ENCODE assay signal across 30 cellular contexts in the genomic region with DNA sequence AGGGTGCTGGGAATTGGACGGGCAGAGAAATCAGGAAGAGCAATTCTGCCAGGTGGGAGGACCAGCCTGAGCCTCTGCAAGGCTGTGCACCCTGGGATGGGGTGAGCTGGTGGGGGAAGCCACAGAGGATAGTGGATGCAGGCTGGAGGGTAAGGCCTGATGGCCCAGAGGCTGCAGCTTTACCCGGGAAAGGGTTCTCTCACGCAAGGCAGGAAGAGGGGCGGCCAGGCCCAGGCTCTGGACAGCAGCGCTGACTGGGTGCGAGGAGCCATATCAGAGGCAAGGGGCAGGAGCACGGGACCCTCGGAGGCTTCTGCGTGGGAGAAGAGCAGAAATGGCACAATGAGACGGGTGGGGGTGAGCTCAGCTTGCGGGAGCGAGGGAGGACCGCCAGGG.
"Had no signal": no experiment of that assay in that cellular context is flagged by ENCODE, and none has a peak within 500 bp of the region (broad histone marks: within the 10 kb centered on the region; RNA-seq: fewer than 3 reads in every experiment).

No MANE protein-coding gene starts in this region.

- H3K4me1 Mint-ChIP-seq: mesothelial cell of epicardium; naive B cell; natural killer cell; stimulated activated effector memory CD8-positive, alpha-beta T cell treated with anti-CD3 and anti-CD28 coated beads, Interleukin-12 subunit alpha, Interleukin-12 subunit beta, amount 100 ng/mL, for 72 hours had no signal

- H3K4me1 ChIP-seq: lower lobe of right lung, parathyroid adenoma, spleen, suprapubic skin, tibial artery, uterus had no signal

- H3K27me3 ChIP-seq: uterus had no signal

- H3K4me3 ChIP-seq: heart left ventricle, lower lobe of right lung, sigmoid colon, spleen, suprapubic skin, thoracic aorta, tibial artery, uterus had no signal

- H3K36me3 ChIP-seq: heart left ventricle, lower lobe of right lung, sigmoid colon, spleen, suprapubic skin, thoracic aorta, tibial artery, uterus had no signal

- H3K27me3 Mint-ChIP-seq: naive B cell had no signal

- H3K36me3 Mint-ChIP-seq: mesothelial cell of epicardium; naive B cell; natural killer cell; stimulated activated effector memory CD8-positive, alpha-beta T cell treated with anti-CD3 and anti-CD28 coated beads, Interleukin-12 subunit alpha, Interleukin-12 subunit beta, amount 100 ng/mL, for 72 hours had no signal

- H3K4me3 Mint-ChIP-seq: mesothelial cell of epicardium; naive B cell; natural killer cell; nephron progenitor cell; stimulated activated effector memory CD8-positive, alpha-beta T cell treated with anti-CD3 and anti-CD28 coated beads, Interleukin-12 subunit alpha, Interleukin-12 subunit beta, amount 100 ng/mL, for 72 hours; stimulated activated naive CD8-positive, alpha-beta T cell treated with anti-CD3 and anti-CD28 coated beads, Interleukin-15, Interleukin-2, amounts not matched to agents 100 ng/mL and 50 ng/mL, for 24 hours had no signal

- H3K9ac ChIP-seq: parathyroid adenoma had no signal

- H3K9me3 ChIP-seq: sigmoid colon, suprapubic skin, uterus had no signal

- H2AFZ ChIP-seq: parathyroid adenoma had no signal

- H3K27ac Mint-ChIP-seq: mesothelial cell of epicardium; naive B cell; natural killer cell; nephron progenitor cell; progenitor cell of endocrine pancreas; stimulated activated effector memory CD8-positive, alpha-beta T cell treated with anti-CD3 and anti-CD28 coated beads, Interleukin-12 subunit alpha, Interleukin-12 subunit beta, amount 100 ng/mL, for 72 hours; stimulated activated naive CD8-positive, alpha-beta T cell treated with anti-CD3 and anti-CD28 coated beads, Interleukin-15, Interleukin-2, amounts not matched to agents 100 ng/mL and 50 ng/mL, for 24 hours had no signal

- H3K27ac ChIP-seq: heart left ventricle, lower lobe of right lung, parathyroid adenoma, sigmoid colon, spleen, suprapubic skin, thoracic aorta, tibial artery, uterus had no signal

- H3K79me2 ChIP-seq: parathyroid adenoma had no signal

- ATAC-seq: heart left ventricle; left cardiac atrium; left lobe of liver; left ventricle myocardium superior; lower lobe of right lung; natural killer cell; stimulated activated effector memory CD8-positive, alpha-beta T cell treated with anti-CD3 and anti-CD28 coated beads, Interleukin-12 subunit alpha, Interleukin-12 subunit beta, amount 100 ng/mL, for 72 hours had no signal

- DNase-seq: heart left ventricle; hypothalamus; kidney glomerular epithelial cell; left cardiac atrium; left ventricle myocardium superior; lower lobe of right lung; mammary epithelial cell; mesenchymal stem cell; naive B cell; natural killer cell; nephron progenitor cell; nucleus accumbens; retina; right cardiac atrium; sigmoid colon; small intestine; spleen; stimulated activated CD4-positive, alpha-beta T cell treated with anti-CD3 and anti-CD28 coated beads, Interleukin-4, amount 100 ng/mL, for 24 hours; stimulated activated naive CD4-positive, alpha-beta T cell; tibial artery; trophoblast cell; uterus had no signal
